26 cellular contexts compared by ENCODE assay signal in genomic region chr4:38837334-38837733, GRCh38. TPM values are rescaled to one million over a fixed set of nuclear protein-coding genes. Genes with fewer than 3 reads are reported as not detected.
DNase-seq lines count a peak whose midpoint lies in the region; ATAC-seq and TF ChIP-seq lines count a peak whose summit lies in the region.
"Had no signal": no experiment of that assay in that cellular context is flagged by ENCODE, and none has a peak within 500 bp of the region (broad histone marks: within the 10 kb centered on the region; RNA-seq: fewer than 3 reads in every experiment).

No MANE protein-coding gene starts in this region.

- no peak for DNase-seq in activated T-cell treated with anti-CD3 and anti-CD28 coated beads, Interleukin-2, amount 50 U/mL, for 72 hours
- no peak for DNase-seq in activated T-cell treated with anti-CD3 and anti-CD28 coated beads, Interleukin-2, amount 50 U/mL, for 48 hours
- no peak for DNase-seq in CD8-positive, alpha-beta memory T cell
- no peak for DNase-seq in activated B cell treated with CpG ODN at 0.5 μM for 24 hours
- DNase-seq in naive thymus-derived CD4-positive, alpha-beta T cell = no peak
- no peak for DNase-seq in epidermal melanocyte (ENCODE audit: insufficient read length, low spot score)
- no peak for DNase-seq in GDM1 (lab: John Stamatoyannopoulos, UW)
- DNase-seq: activated naive CD4-positive, alpha-beta T cell treated with anti-CD3 and anti-CD28 coated beads, Interleukin-2, amount 50 U/mL, for 16 hours; aorta; effector memory CD4-positive, alpha-beta T cell; GOT3; kidney; NCI-H1436 treated with DMSO at 0.1 percent for 48 hours; NCI-H446 treated with DMSO at 0.1 percent for 48 hours; NCI-H82; small intestine; T1000 had no signal

- H3K27ac ChIP-seq in CD8-positive, alpha-beta memory T cell (ENCODE audit: low read depth, low read length) = no peak overlapping the region
- no peak overlapping the region for H3K27ac ChIP-seq in naive thymus-derived CD4-positive, alpha-beta T cell (ENCODE audit: low read depth, low read length)
- H3K27ac ChIP-seq: C4-2B, cardiac muscle cell, coronary artery, neural progenitor cell, parathyroid adenoma had no signal

- intact Hi-C loops in activated B cell treated with CpG ODN at 0.5 μM for 24 hours (cut with micrococcal nuclease) = loop anchor here (1.0 kb wide), 1 partner anchor 32 kb away; no protein-coding TSS in a partner anchor
- intact Hi-C loops in naive thymus-derived CD4-positive, alpha-beta T cell (cut with micrococcal nuclease) = loop anchor here in 1 of 2 donors (1.0 kb wide), 2 partner anchors 19 to 33 kb away; partner anchors contain the start of genes TLR1 and TLR6

- peaks cover 25% of the 10 kb centered on the region for H3K4me1 Mint-ChIP-seq in activated T-cell treated with anti-CD3 and anti-CD28 coated beads, Interleukin-2, amount 50 U/mL, for 72 hours (ENCODE audit: low read depth)
- peaks cover 19 to 21% (median 19%) of the 10 kb centered on the region in 3 donors for H3K4me1 Mint-ChIP-seq in CD8-positive, alpha-beta memory T cell
- peaks cover 49% of the 10 kb centered on the region for H3K4me1 Mint-ChIP-seq in activated B cell treated with CpG ODN at 0.5 μM for 24 hours
- peaks cover 17 to 25% (median 21%) of the 10 kb centered on the region in 7 donors for H3K4me1 Mint-ChIP-seq in naive thymus-derived CD4-positive, alpha-beta T cell

- H3K4me3 ChIP-seq in CD8-positive, alpha-beta memory T cell (ENCODE audit: low read length) = no peak overlapping the region
- no peak overlapping the region for H3K4me3 ChIP-seq in naive thymus-derived CD4-positive, alpha-beta T cell (ENCODE audit: low read length)
- H3K4me3 ChIP-seq: cardiac muscle cell, coronary artery, neural progenitor cell had no signal

- POLR2A ChIA-PET in CD8-positive, alpha-beta memory T cell (lab: Charles Lee) = no interaction called here
- POLR2A ChIA-PET in activated B cell treated with CpG ODN at 0.5 μM for 24 hours (lab: Charles Lee) = no interaction called here
- POLR2A ChIA-PET in naive thymus-derived CD4-positive, alpha-beta T cell (lab: Charles Lee) = no interaction called here

- CTCF ChIA-PET in CD8-positive, alpha-beta memory T cell (lab: Charles Lee) = no interaction called here
- CTCF ChIA-PET in activated B cell treated with CpG ODN at 0.5 μM for 24 hours (lab: Charles Lee) = interaction anchor here (1.1 kb wide), 1 partner anchor 24 kb away, joined by 3 read pairs; no protein-coding TSS in a partner anchor
- CTCF ChIA-PET in naive thymus-derived CD4-positive, alpha-beta T cell (lab: Charles Lee) = no interaction called here

- peaks cover 9% of the 10 kb centered on the region for H3K4me1 ChIP-seq in CD8-positive, alpha-beta memory T cell (ENCODE audit: insufficient read depth, low read length)
- peaks cover 7 to 16% of the 10 kb centered on the region in 2 donors for H3K4me1 ChIP-seq in naive thymus-derived CD4-positive, alpha-beta T cell (ENCODE audit: control insufficient read depth in 2 of 2, insufficient read depth in 2 of 2, low read length in 2 of 2)
- H3K4me1 ChIP-seq: neural progenitor cell, parathyroid adenoma had no signal

- no peaks in the 10 kb centered on the region for H3K27me3 Mint-ChIP-seq in activated T-cell treated with anti-CD3 and anti-CD28 coated beads, Interleukin-2, amount 50 U/mL, for 72 hours (ENCODE audit: low read depth)
- H3K27me3 Mint-ChIP-seq in CD8-positive, alpha-beta memory T cell = no peaks in the 10 kb centered on the region
- no peaks in the 10 kb centered on the region for H3K27me3 Mint-ChIP-seq in activated B cell treated with CpG ODN at 0.5 μM for 24 hours
- no peaks in the 10 kb centered on the region for H3K27me3 Mint-ChIP-seq in naive thymus-derived CD4-positive, alpha-beta T cell

- H3K36me3 ChIP-seq in CD8-positive, alpha-beta memory T cell (ENCODE audit: insufficient read depth, low read length) = no peaks in the 10 kb centered on the region
- no peaks in the 10 kb centered on the region for H3K36me3 ChIP-seq in naive thymus-derived CD4-positive, alpha-beta T cell (ENCODE audit: control insufficient read depth in 2 of 3, insufficient read depth in 3 of 3, low read length in 3 of 3)
- H3K36me3 ChIP-seq: cardiac muscle cell, neural progenitor cell had no signal

- peaks cover 7 to 8% of the 10 kb centered on the region in 2 donors for H3K9me3 Mint-ChIP-seq in activated T-cell treated with anti-CD3 and anti-CD28 coated beads, Interleukin-2, amount 50 U/mL, for 72 hours
- peaks cover 9 to 24% (median 11%) of the 10 kb centered on the region in 5 donors for H3K9me3 Mint-ChIP-seq in CD8-positive, alpha-beta memory T cell
- peaks cover 26% of the 10 kb centered on the region for H3K9me3 Mint-ChIP-seq in activated B cell treated with CpG ODN at 0.5 μM for 24 hours
- peaks cover 7 to 40% (median 19%) of the 10 kb centered on the region in 11 donors for H3K9me3 Mint-ChIP-seq in naive thymus-derived CD4-positive, alpha-beta T cell

- H3K27me3 ChIP-seq in CD8-positive, alpha-beta memory T cell (ENCODE audit: insufficient read depth, low read length, poor library complexity, severe bottlenecking) = no peaks in the 10 kb centered on the region
- no peaks in the 10 kb centered on the region for H3K27me3 ChIP-seq in naive thymus-derived CD4-positive, alpha-beta T cell (ENCODE audit: control insufficient read depth in 2 of 2, insufficient read depth in 2 of 2, low read length in 2 of 2)
- H3K27me3 ChIP-seq: cardiac muscle cell, neural progenitor cell had no signal

- no peaks in the 10 kb centered on the region for H3K9me3 ChIP-seq in CD8-positive, alpha-beta memory T cell (ENCODE audit: low read length)
- peaks cover 0 to 9% (median 0%) of the 10 kb centered on the region in 3 experiments for H3K9me3 ChIP-seq in naive thymus-derived CD4-positive, alpha-beta T cell (ENCODE audit: control insufficient read depth in 2 of 3, low read length in 3 of 3)

- peaks cover 5 to 16% of the 10 kb centered on the region in 2 donors for H3K36me3 Mint-ChIP-seq in activated T-cell treated with anti-CD3 and anti-CD28 coated beads, Interleukin-2, amount 50 U/mL, for 72 hours (ENCODE audit: insufficient read depth in 2 of 2)
- H3K36me3 Mint-ChIP-seq in CD8-positive, alpha-beta memory T cell = peaks cover 0 to 29% (median 4%) of the 10 kb centered on the region in 3 donors
- H3K36me3 Mint-ChIP-seq in activated B cell treated with CpG ODN at 0.5 μM for 24 hours (ENCODE audit: low read depth) = peaks cover 76% of the 10 kb centered on the region
- H3K36me3 Mint-ChIP-seq in naive thymus-derived CD4-positive, alpha-beta T cell = peaks cover 6 to 39% (median 10%) of the 10 kb centered on the region in 5 donors
- H3K36me3 Mint-ChIP-seq: WTC11 had no signal

- H3K27ac Mint-ChIP-seq in activated T-cell treated with anti-CD3 and anti-CD28 coated beads, Interleukin-2, amount 50 U/mL, for 72 hours = peak overlapping the region; percentile 85
- H3K27ac Mint-ChIP-seq in CD8-positive, alpha-beta memory T cell = peak overlapping the region in 4 of 8 donors; percentile 2 to 55 (median 18)
- H3K27ac Mint-ChIP-seq in activated B cell treated with CpG ODN at 0.5 μM for 24 hours = peak overlapping the region; percentile 60
- H3K27ac Mint-ChIP-seq in naive thymus-derived CD4-positive, alpha-beta T cell = peak overlapping the region in 5 of 9 donors; percentile 1 to 28 (median 17)
- H3K27ac Mint-ChIP-seq: neural progenitor cell, WTC11 had no signal

- peak overlapping the region; percentile 19 to 86 for H3K4me3 Mint-ChIP-seq in activated T-cell treated with anti-CD3 and anti-CD28 coated beads, Interleukin-2, amount 50 U/mL, for 72 hours
- H3K4me3 Mint-ChIP-seq in CD8-positive, alpha-beta memory T cell = peak overlapping the region in 4 of 7 donors; percentile 15 to 38 (median 16)
- H3K4me3 Mint-ChIP-seq in activated B cell treated with CpG ODN at 0.5 μM for 24 hours = peak overlapping the region; percentile 21
- peak overlapping the region in 8 of 10 donors; percentile 0 to 64 (median 39) for H3K4me3 Mint-ChIP-seq in naive thymus-derived CD4-positive, alpha-beta T cell
- H3K4me3 Mint-ChIP-seq: neural progenitor cell, WTC11 had no signal

- TF ChIP-seq CTCF in activated B cell treated with CpG ODN at 0.5 μM for 24 hours (IDR thresholded peaks at IDR 0.05) = no peak

- ATAC-seq in activated T-cell treated with anti-CD3 and anti-CD28 coated beads, Interleukin-2, amount 50 U/mL, for 72 hours (replicated peaks in 1 of 2) = peak; percentile 51 to 58
- ATAC-seq in activated B cell treated with CpG ODN at 0.5 μM for 24 hours (ENCODE audit: low read depth) = no peak
- ATAC-seq in naive thymus-derived CD4-positive, alpha-beta T cell = no peak
- no peak for ATAC-seq in GM21786 (IDR thresholded peaks at IDR 0.05; ENCODE audit: unreplicated experiment)
- ATAC-seq: WTC11 had no signal

RNA-seq across cellular contexts. Expression of gene TLR6, which starts 19.3 kb away (rescaled TPM):
- total RNA-seq in activated T-cell treated with anti-CD3 and anti-CD28 coated beads, Interleukin-2, amount 50 U/mL, for 72 hours = 1 to 10 TPM; 3.6 to 3.8 TPM
- 1 to 10 TPM; 1.2 TPM for total RNA-seq in CD8-positive, alpha-beta memory T cell
- polyA plus RNA-seq in CD8-positive, alpha-beta memory T cell = 1.3 TPM
- total RNA-seq in activated B cell treated with CpG ODN at 0.5 μM for 24 hours = 59.1 and 64.7 TPM in 2 replicates
- total RNA-seq in naive thymus-derived CD4-positive, alpha-beta T cell = 1 to 10 TPM in 4 of 5 experiments, under 1 TPM in 1; 1.00 to 8.8 (median 1.9) TPM
- polyA plus RNA-seq in naive thymus-derived CD4-positive, alpha-beta T cell = not detected
- polyA plus RNA-seq: cardiac muscle cell had no signal

RNA-seq across cellular contexts. Expression of gene FAM114A1, which starts 30.3 kb away (rescaled TPM):
- under 1 TPM; 0.48 to 0.83 TPM for total RNA-seq in activated T-cell treated with anti-CD3 and anti-CD28 coated beads, Interleukin-2, amount 50 U/mL, for 72 hours
- under 1 TPM in 1 of 2 experiments, not detected in 1; 0.31 TPM for total RNA-seq in CD8-positive, alpha-beta memory T cell
- polyA plus RNA-seq in CD8-positive, alpha-beta memory T cell = not detected
- total RNA-seq in activated B cell treated with CpG ODN at 0.5 μM for 24 hours = 3.3 and 4.5 TPM in 2 replicates
- total RNA-seq in naive thymus-derived CD4-positive, alpha-beta T cell = under 1 TPM in 3 of 5 experiments, not detected in 2; 0.56 to 0.83 (median 0.64) TPM
- not detected for polyA plus RNA-seq in naive thymus-derived CD4-positive, alpha-beta T cell

RNA-seq across cellular contexts. Expression of gene TLR1, which starts 32.7 kb away (rescaled TPM):
- 1 to 10 TPM; 1.9 to 3.2 TPM for total RNA-seq in activated T-cell treated with anti-CD3 and anti-CD28 coated beads, Interleukin-2, amount 50 U/mL, for 72 hours
- total RNA-seq in CD8-positive, alpha-beta memory T cell = 1 to 10 TPM; 1.3 to 2.1 TPM
- polyA plus RNA-seq in CD8-positive, alpha-beta memory T cell = 9.8 TPM
- 39.6 and 43.0 TPM in 2 replicates for total RNA-seq in activated B cell treated with CpG ODN at 0.5 μM for 24 hours
- 10 to 100 TPM; 11.8 to 41.9 (median 17.7) TPM for total RNA-seq in naive thymus-derived CD4-positive, alpha-beta T cell
- polyA plus RNA-seq in naive thymus-derived CD4-positive, alpha-beta T cell = 10 to 100 TPM; 22.1 to 23.0 TPM
- polyA plus RNA-seq: cardiac muscle cell had no signal

RNA-seq across cellular contexts. Expression of gene TLR10, which starts 54.5 kb away (rescaled TPM):
- under 1 TPM in 1 of 2 donors, not detected in 1; 0.12 TPM for total RNA-seq in activated T-cell treated with anti-CD3 and anti-CD28 coated beads, Interleukin-2, amount 50 U/mL, for 72 hours
- not detected for total RNA-seq in CD8-positive, alpha-beta memory T cell
- not detected for polyA plus RNA-seq in CD8-positive, alpha-beta memory T cell
- 92.0 and 107 TPM in 2 replicates for total RNA-seq in activated B cell treated with CpG ODN at 0.5 μM for 24 hours
- 1 to 10 TPM in 1 of 5 experiments, under 1 TPM in 3, not detected in 1; 0.13 to 1.6 (median 0.58) TPM for total RNA-seq in naive thymus-derived CD4-positive, alpha-beta T cell
- under 1 TPM; 0.14 to 0.33 TPM for polyA plus RNA-seq in naive thymus-derived CD4-positive, alpha-beta T cell
- total RNA-seq: cardiac muscle cell, fibroblast of villous mesenchyme, WTC11 had no signal
- polyA plus RNA-seq: AG04450, aorta, cardiac muscle cell had no signal

Comparison
In these comparisons a context has a peak if more than half of its experiments do, and no peak if none do; other contexts are left out.
1. ATAC-seq: peak in activated T-cell treated with anti-CD3 and anti-CD28 coated beads, Interleukin-2, amount 50 U/mL, for 72 hours (2 of 2); none in activated B cell treated with CpG ODN at 0.5 μM for 24 hours (single experiment), naive thymus-derived CD4-positive, alpha-beta T cell (single experiment) and GM21786 (single experiment).
2. Peak in every context shown above with its lines, with median percentiles within 50 percentile points of each other: H3K4me3 Mint-ChIP-seq.